29 cellular contexts compared by ENCODE assay signal in genomic region chr10:67618116-67618515, GRCh38.
DNase-seq lines count a peak whose midpoint lies in the region; ATAC-seq and TF ChIP-seq lines count a peak whose summit lies in the region.
"Had no signal": no experiment of that assay in that cellular context is flagged by ENCODE, and none has a peak within 500 bp of the region (broad histone marks: within the 10 kb centered on the region; RNA-seq: fewer than 3 reads in every experiment).

No MANE protein-coding gene starts in this region.

- H3K9me3 ChIP-seq in smooth muscle cell (replicated peaks; ENCODE audit: low read depth) (no peaks in the 10 kb centered on the region), BE2C (no peaks in the 10 kb centered on the region)
- H3K9me3 ChIP-seq: ovary, SJSA1 had no signal

- H3K4me2 ChIP-seq in smooth muscle cell, result peak overlapping the region; percentile 69

- H3K9ac ChIP-seq in smooth muscle cell (ENCODE audit: low read depth), result no peak overlapping the region

- DNase-seq in HCEC 1CT (peak; percentile 90), astrocyte of the hippocampus (ENCODE audit: low read depth, low spot score) (peak; percentile 15), iris pigment epithelial cell (ENCODE audit: low read depth) (peak; percentile 96), smooth muscle cell (lab: John Stamatoyannopoulos, UW; ENCODE audit: unreplicated experiment) (no peak), ecto neural progenitor cell (ENCODE audit: low spot score) (no peak), BE2C (no peak)
- DNase-seq: activated CD4-positive, alpha-beta T cell treated with anti-CD3 and anti-CD28 coated beads, Interleukin-2, amount 50 U/mL, for 48 hours; activated CD8-positive, alpha-beta memory T cell treated with anti-CD3 and anti-CD28 coated beads, Interleukin-2, amount 50 U/mL, for 4 hours; activated naive CD4-positive, alpha-beta T cell treated with anti-CD3 and anti-CD28 coated beads for 36 hours; amygdala; Calu3; endodermal cell; islet precursor cell; MM.1S; NCI-H1417; NCI-H2029 treated with DMSO at 0.1 percent for 48 hours; NCI-H226; ovary; RPMI8226; stimulated activated CD4-positive, alpha-beta T cell treated with anti-CD3 and anti-CD28 coated beads, Interleukin-12 subunit alpha, Interleukin-12 subunit beta, amount 100 ng/mL, for 4 hours; stimulated activated CD4-positive, alpha-beta T cell treated with anti-CD3 and anti-CD28 coated beads, Interleukin-4, amount 100 ng/mL, for 1 hour; substantia nigra; T-helper 1 cell had no signal

- no peak overlapping the region for H3K4me3 ChIP-seq in smooth muscle cell
- no peak overlapping the region for H3K4me3 ChIP-seq in BE2C (ENCODE audit: low read depth, low read length)
- H3K4me3 ChIP-seq: cardiac muscle cell, coronary artery, ovary, SJSA1 had no signal

- H3K79me2 ChIP-seq in smooth muscle cell (ENCODE audit: low read depth), result no peaks in the 10 kb centered on the region

- ATAC-seq in HG02588 (IDR thresholded peaks at IDR 0.05; ENCODE audit: unreplicated experiment), result no peak
- ATAC-seq: esophagus mucosa; natural killer cell treated with Interleukin-12 subunit alpha and Interleukin-12 subunit beta and Interleukin-15 and Interleukin-18, amount 100 ng/mL, for 72 hours had no signal

- no peaks in the 10 kb centered on the region for H3F3A ChIP-seq in smooth muscle cell (ENCODE audit: low read depth)

- no peak for TF ChIP-seq CTCF in smooth muscle cell (IDR thresholded peaks at IDR 0.05; ENCODE audit: borderline replicate concordance, insufficient read depth, poor library complexity, severe bottlenecking)
- TF ChIP-seq CTCF in BE2C (IDR thresholded peaks at IDR 0.05; ENCODE audit: low read depth, low read length), result no peak

- H3K36me3 ChIP-seq in smooth muscle cell (ENCODE audit: low read depth) (no peaks in the 10 kb centered on the region), BE2C (no peaks in the 10 kb centered on the region)
- H3K36me3 ChIP-seq: cardiac muscle cell, ovary, SJSA1 had no signal

- H4K20me1 ChIP-seq in smooth muscle cell (ENCODE audit: low read depth), result no peaks in the 10 kb centered on the region

- no peak overlapping the region for H2AFZ ChIP-seq in smooth muscle cell (ENCODE audit: low read depth)

- WGBS in smooth muscle cell (ENCODE audit: low lambda C conversion rate), result 30% methylated on average over 3 of the region's 3 CpGs

- H3K4me1 ChIP-seq in smooth muscle cell (ENCODE audit: low read depth), result no peaks in the 10 kb centered on the region
- no peaks in the 10 kb centered on the region for H3K4me1 ChIP-seq in BE2C

- H3K27me3 ChIP-seq in smooth muscle cell (ENCODE audit: low read depth) (no peaks in the 10 kb centered on the region), BE2C (0 out of 2 replicates have a peak, but pooled peaks cover 3% of the 10 kb centered on the region)
- H3K27me3 ChIP-seq: cardiac muscle cell, ovary, SJSA1 had no signal

- H3K27ac ChIP-seq in smooth muscle cell (ENCODE audit: low read depth), result no peak overlapping the region
- H3K27ac ChIP-seq: cardiac muscle cell, coronary artery, ovary, SJSA1 had no signal

Comparison
In these comparisons a context has a peak if more than half of its experiments do, and no peak if none do; other contexts are left out.
1. DNase-seq: peak in HCEC 1CT (single experiment), astrocyte of the hippocampus (single experiment) and iris pigment epithelial cell (single experiment); none in smooth muscle cell (single experiment), ecto neural progenitor cell (single experiment) and BE2C (single experiment).